In the genomic region with DNA sequence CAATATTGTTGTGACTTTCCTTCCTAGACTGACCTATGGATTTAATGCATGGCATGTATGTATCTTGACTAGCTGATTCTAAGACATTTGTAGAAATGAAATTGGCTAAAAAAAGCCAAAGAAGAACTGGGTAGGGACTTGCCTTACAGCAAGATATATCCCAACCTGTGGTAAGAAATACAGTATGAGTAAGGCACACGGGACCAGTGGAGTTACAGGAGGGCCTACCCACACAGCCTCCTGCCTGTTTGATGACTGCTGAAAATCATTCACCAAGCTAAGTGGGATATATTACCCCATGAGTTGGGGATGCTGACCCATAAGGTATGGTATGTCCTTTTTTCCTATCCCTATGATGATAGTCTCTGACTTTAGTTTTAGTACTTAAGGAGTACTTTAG, we compare ENCODE assay signal across 15 cellular contexts.
"Had no signal": no experiment of that assay in that cellular context is flagged by ENCODE, and none has a peak within 500 bp of the region (broad histone marks: within the 10 kb centered on the region; RNA-seq: fewer than 3 reads in every experiment).

No MANE protein-coding gene starts in this region.

- H3K4me2 ChIP-seq: hepatocyte had no signal

- DNase-seq: activated B cell treated with CpG ODN at 0.5 μM for 24 hours; activated CD8-positive, alpha-beta memory T cell treated with anti-CD3 and anti-CD28 coated beads, Interleukin-2, amount 50 U/mL, for 4 hours; activated gamma-delta T cell; effector memory CD4-positive, alpha-beta T cell; kidney glomerular epithelial cell; sigmoid colon; stimulated activated CD4-positive, alpha-beta T cell treated with anti-CD3 and anti-CD28 coated beads, Interleukin-2, amount 100 ng/mL, for 24 hours had no signal

- H3K27me3 ChIP-seq: hepatocyte, sigmoid colon had no signal

- H3K4me1 ChIP-seq: sigmoid colon had no signal

- H3K4me3 ChIP-seq: hepatocyte, sigmoid colon, SK-N-MC had no signal

- H3K4me3 Mint-ChIP-seq: activated B cell treated with CpG ODN at 0.5 μM for 24 hours; brain; central memory CD8-positive, alpha-beta T cell; mesothelial cell of epicardium; neural crest cell had no signal

- H3K4me1 Mint-ChIP-seq: activated B cell treated with CpG ODN at 0.5 μM for 24 hours; central memory CD8-positive, alpha-beta T cell; mesothelial cell of epicardium; neural crest cell had no signal

- H2AFZ ChIP-seq: hepatocyte had no signal

- H3K36me3 ChIP-seq: sigmoid colon had no signal

- H3K9me3 Mint-ChIP-seq: activated B cell treated with CpG ODN at 0.5 μM for 24 hours; central memory CD8-positive, alpha-beta T cell had no signal

- H3K79me2 ChIP-seq: hepatocyte had no signal

- FAIRE-seq: urothelium cell line had no signal

- H3K9me3 ChIP-seq: sigmoid colon had no signal

- H3K27ac ChIP-seq: epithelial cell of prostate, hepatocyte, sigmoid colon, SK-N-MC had no signal

- H3K27me3 Mint-ChIP-seq: activated B cell treated with CpG ODN at 0.5 μM for 24 hours; central memory CD8-positive, alpha-beta T cell had no signal

- H3K27ac Mint-ChIP-seq: activated B cell treated with CpG ODN at 0.5 μM for 24 hours, brain, mesothelial cell of epicardium had no signal
